Comparison of ENCODE assay signal across 8 cellular contexts in genomic region chr9:97574921-97575672, GRCh38. TPM values are rescaled to one million over a fixed set of nuclear protein-coding genes. Genes with fewer than 3 reads are reported as not detected.
A peak's percentile ranks its signal among the peaks of the same experiment; 100 is the strongest.
DNase-seq lines count a peak whose midpoint lies in the region; ATAC-seq and TF ChIP-seq lines count a peak whose summit lies in the region.
"Not testable (repeated sequence)": the region's sequence is repeated elsewhere in the genome, so short reads cannot be mapped to it uniquely, and the experiment has no call there.

No MANE protein-coding gene starts in this region.

- H3K4me1 ChIP-seq in left ventricle myocardium inferior, result peaks cover 46% of the 10 kb centered on the region
- H3K4me1 ChIP-seq in sigmoid colon, result peaks cover 0 to 25% (median 23%) of the 10 kb centered on the region in 4 donors

- POLR2A ChIA-PET in CD4-positive, alpha-beta T cell (lab: Charles Lee), result interaction anchor here (0.5 to 1.4 kb wide), 6 partner anchors 16 to 346 kb away, joined by 3 to 8 read pairs (median 3); partner anchors contain the start of genes NCBP1 and TSTD2
- POLR2A ChIA-PET in activated B cell treated with CpG ODN at 0.5 μM for 24 hours (lab: Charles Lee), result interaction anchor here (1.5 kb wide), 1 partner anchor 58 kb away, joined by 8 read pairs; the partner anchor contains the start of genes NCBP1 and TSTD2

- H3K4me3 Mint-ChIP-seq in CD4-positive, alpha-beta T cell, result peak overlapping the region; percentile 91
- H3K4me3 Mint-ChIP-seq in activated B cell treated with CpG ODN at 0.5 μM for 24 hours, result peak overlapping the region; percentile 92

- H3K4me1 Mint-ChIP-seq in CD4-positive, alpha-beta T cell (ENCODE audit: low read depth), result peaks cover 17% of the 10 kb centered on the region
- H3K4me1 Mint-ChIP-seq in activated B cell treated with CpG ODN at 0.5 μM for 24 hours, result peaks cover 18% of the 10 kb centered on the region

- CTCF ChIA-PET in CD4-positive, alpha-beta T cell (lab: Charles Lee); activated B cell treated with CpG ODN at 0.5 μM for 24 hours (lab: Charles Lee): not testable (repeated sequence)

- DNase-seq in CD4-positive, alpha-beta T cell, result peak in 8 of 10 experiments; percentile 7 to 44 (median 22)
- peak; percentile 21 for DNase-seq in NB4 (ENCODE audit: low read depth)
- DNase-seq in activated B cell treated with CpG ODN at 0.5 μM for 24 hours, left ventricle myocardium inferior: not testable (repeated sequence)
- DNase-seq in activated T-cell treated with anti-CD3 and anti-CD28 coated beads for 24 hours (ENCODE audit: low read depth), result peak; percentile 11
- peak; percentile 39 to 55 for DNase-seq in activated naive CD4-positive, alpha-beta T cell treated with anti-CD3 and anti-CD28 coated beads, Interleukin-2, amount 50 U/mL, for 72 hours (ENCODE audit: low spot score in 2 of 2)
- peak; percentile 62 for DNase-seq in sigmoid colon
- peak; percentile 8 for DNase-seq in stimulated activated naive CD4-positive, alpha-beta T cell treated with Interleukin-2 at 50 U/mL for 16 hours (lab: John Stamatoyannopoulos, UW)

- WGBS in sigmoid colon, 2 donors, result 62 to 86% methylated on average over 21 of the region's 21 CpGs

- not testable (repeated sequence) for TF ChIP-seq CTCF in CD4-positive, alpha-beta T cell (IDR thresholded peaks at IDR 0.05); NB4 (IDR thresholded peaks at IDR 0.05; ENCODE audit: low read depth, low read length); activated B cell treated with CpG ODN at 0.5 μM for 24 hours (IDR thresholded peaks at IDR 0.05); left ventricle myocardium inferior (IDR thresholded peaks at IDR 0.05; ENCODE audit: borderline replicate concordance); sigmoid colon (IDR thresholded peaks at IDR 0.05)

- peaks cover 30% of the 10 kb centered on the region for H3K36me3 ChIP-seq in left ventricle myocardium inferior
- peaks cover 0 to 29% (median 10%) of the 10 kb centered on the region in 4 donors for H3K36me3 ChIP-seq in sigmoid colon

- H3K27me3 ChIP-seq in CD4-positive, alpha-beta T cell (ENCODE audit: control insufficient read depth, insufficient read depth, low read length); left ventricle myocardium inferior (ENCODE audit: low read depth); sigmoid colon: not testable (repeated sequence)

- peak overlapping the region; percentile 83 for H3K27ac Mint-ChIP-seq in CD4-positive, alpha-beta T cell
- H3K27ac Mint-ChIP-seq in activated B cell treated with CpG ODN at 0.5 μM for 24 hours, result peak overlapping the region; percentile 81
- peak overlapping the region; percentile 76 to 94 for H3K27ac Mint-ChIP-seq in activated naive CD4-positive, alpha-beta T cell treated with anti-CD3 and anti-CD28 coated beads, Interleukin-2, amount 50 U/mL, for 72 hours

- not testable (repeated sequence) for TF ChIP-seq POLR2A in NB4 (IDR thresholded peaks at IDR 0.05; ENCODE audit: extremely low read depth, insufficient read length); sigmoid colon (IDR thresholded peaks at IDR 0.05)

- peak; percentile 62 for ATAC-seq in CD4-positive, alpha-beta T cell (ENCODE audit: poor library complexity)
- peak; percentile 71 for ATAC-seq in activated B cell treated with CpG ODN at 0.5 μM for 24 hours (ENCODE audit: low read depth)
- ATAC-seq in activated naive CD4-positive, alpha-beta T cell treated with anti-CD3 and anti-CD28 coated beads, Interleukin-2, amount 50 U/mL, for 72 hours, result peak; percentile 56 to 58

- intact Hi-C loops in CD4-positive, alpha-beta T cell (cut with DNase I, micrococcal nuclease); activated B cell treated with CpG ODN at 0.5 μM for 24 hours (cut with micrococcal nuclease); left ventricle myocardium inferior (cut with micrococcal nuclease); sigmoid colon (cut with DNase I): not testable (repeated sequence)

- peaks cover 16% of the 10 kb centered on the region for H3K36me3 Mint-ChIP-seq in CD4-positive, alpha-beta T cell (ENCODE audit: low read depth)
- not testable (repeated sequence) for H3K36me3 Mint-ChIP-seq in activated B cell treated with CpG ODN at 0.5 μM for 24 hours (ENCODE audit: low read depth)
- H3K36me3 Mint-ChIP-seq in activated naive CD4-positive, alpha-beta T cell treated with anti-CD3 and anti-CD28 coated beads, Interleukin-2, amount 50 U/mL, for 72 hours, result peaks cover 0 to 19% of the 10 kb centered on the region in 2 donors

- not testable (repeated sequence) for TF ChIP-seq EP300 in sigmoid colon (IDR thresholded peaks at IDR 0.05)

- H3K4me3 ChIP-seq in NB4 (ENCODE audit: low read depth, low read length), result not testable (repeated sequence)
- H3K4me3 ChIP-seq in left ventricle myocardium inferior (peak overlapping the region; percentile 23), sigmoid colon (peak overlapping the region in 2 of 4 donors; percentile 5 to 24)

- H3K27me3 Mint-ChIP-seq in CD4-positive, alpha-beta T cell; activated B cell treated with CpG ODN at 0.5 μM for 24 hours: not testable (repeated sequence)

- not testable (repeated sequence) for H3K27ac ChIP-seq in CD4-positive, alpha-beta T cell (ENCODE audit: low read depth, low read length); left ventricle myocardium inferior (replicated peaks); sigmoid colon

- H3K9me3 Mint-ChIP-seq in CD4-positive, alpha-beta T cell; activated B cell treated with CpG ODN at 0.5 μM for 24 hours; activated naive CD4-positive, alpha-beta T cell treated with anti-CD3 and anti-CD28 coated beads, Interleukin-2, amount 50 U/mL, for 72 hours: not testable (repeated sequence)

- H3K9me3 ChIP-seq in CD4-positive, alpha-beta T cell (ENCODE audit: control insufficient read depth, low read length); left ventricle myocardium inferior (replicated peaks); sigmoid colon: not testable (repeated sequence)

RNA-seq across cellular contexts. Expression of gene TSTD2, which starts 58.1 kb away (rescaled TPM):
- 10 to 100 TPM; 23.8 to 26.0 TPM for total RNA-seq in CD4-positive, alpha-beta T cell
- total RNA-seq in activated B cell treated with CpG ODN at 0.5 μM for 24 hours, result 18.0 and 21.6 TPM in 2 replicates
- total RNA-seq in activated naive CD4-positive, alpha-beta T cell treated with anti-CD3 and anti-CD28 coated beads, Interleukin-2, amount 50 U/mL, for 72 hours, result 10 to 100 TPM; 14.2 to 18.1 TPM
- 24.5 TPM for total RNA-seq in left ventricle myocardium inferior
- 10 to 100 TPM; 15.5 to 31.2 (median 24.9) TPM for total RNA-seq in sigmoid colon
- polyA plus RNA-seq in sigmoid colon, result 10 to 100 TPM in 1 of 3 donors, 1 to 10 TPM in 2; 8.4 to 12.5 (median 10.0) TPM

RNA-seq across cellular contexts. Expression of gene NCBP1, which starts 58.5 kb away (rescaled TPM):
- 10 to 100 TPM; 50.7 to 53.5 TPM for total RNA-seq in CD4-positive, alpha-beta T cell
- total RNA-seq in activated B cell treated with CpG ODN at 0.5 μM for 24 hours, result 31.3 and 36.3 TPM in 2 replicates
- 10 to 100 TPM; 36.9 to 41.2 TPM for total RNA-seq in activated naive CD4-positive, alpha-beta T cell treated with anti-CD3 and anti-CD28 coated beads, Interleukin-2, amount 50 U/mL, for 72 hours
- 22.5 TPM for total RNA-seq in left ventricle myocardium inferior
- total RNA-seq in sigmoid colon, result 10 to 100 TPM; 13.9 to 20.2 (median 18.7) TPM
- 10 to 100 TPM in 2 of 3 donors, 1 to 10 TPM in 1; 7.8 to 15.9 (median 12.5) TPM for polyA plus RNA-seq in sigmoid colon
